Comparison of ENCODE assay signal across 8 cellular contexts in genomic region chr16:46690281-46691178, GRCh38. TPM values are rescaled to one million over a fixed set of nuclear protein-coding genes. Genes with fewer than 3 reads are reported as not detected.
DNase-seq lines count a peak whose midpoint lies in the region; ATAC-seq and TF ChIP-seq lines count a peak whose summit lies in the region.

No MANE protein-coding gene starts in this region.

- peak overlapping the region; percentile 92 for H3K4me2 ChIP-seq in neural progenitor cell

- 21 to 23% methylated on average over 19 to 21 of the region's 21 CpGs for WGBS in endodermal cell (ENCODE audit: insufficient coverage in 1 of 2, insufficient read length in 1 of 2), 2 experiments

- H3K27me3 ChIP-seq in CD8-positive, alpha-beta memory T cell (ENCODE audit: insufficient read depth, low read length, poor library complexity, severe bottlenecking) = no peaks in the 10 kb centered on the region
- H3K27me3 ChIP-seq in MG63 = no peaks in the 10 kb centered on the region
- H3K27me3 ChIP-seq in endodermal cell (ENCODE audit: control insufficient read depth, insufficient read depth, low read length, poor library complexity, severe bottlenecking) = no peaks in the 10 kb centered on the region
- no peaks in the 10 kb centered on the region for H3K27me3 ChIP-seq in neural progenitor cell

- H3K27me3 Mint-ChIP-seq in CD8-positive, alpha-beta memory T cell = no peaks in the 10 kb centered on the region
- no peaks in the 10 kb centered on the region for H3K27me3 Mint-ChIP-seq in endodermal cell (ENCODE audit: insufficient read depth)
- peaks cover 2% of the 10 kb centered on the region for H3K27me3 Mint-ChIP-seq in neural progenitor cell (ENCODE audit: insufficient read depth, low read depth)
- H3K27me3 Mint-ChIP-seq in stimulated activated naive B cell treated with anti-CD40 and anti-IgM and Interleukin-4, amounts not matched to agents 10 μg/mL and 1 μg/mL and 100 μg/mL, for 72 hours = no peaks in the 10 kb centered on the region

- H3K4me1 Mint-ChIP-seq in CD8-positive, alpha-beta memory T cell = peaks cover 26 to 29% (median 28%) of the 10 kb centered on the region in 3 donors
- H3K4me1 Mint-ChIP-seq in endodermal cell (peaks cover 24% of the 10 kb centered on the region), neural progenitor cell (peaks cover 43% of the 10 kb centered on the region)
- H3K4me1 Mint-ChIP-seq in stimulated activated naive B cell treated with anti-CD40 and anti-IgM and Interleukin-4, amounts not matched to agents 10 μg/mL and 1 μg/mL and 100 μg/mL, for 72 hours = peaks cover 20 to 31% of the 10 kb centered on the region in 2 donors

- peaks cover 64% of the 10 kb centered on the region for H4K20me1 ChIP-seq in neural progenitor cell (ENCODE audit: low read depth)

- H3K4me1 ChIP-seq in CD8-positive, alpha-beta memory T cell (ENCODE audit: insufficient read depth, low read length) = peaks cover 41% of the 10 kb centered on the region
- peaks cover 10% of the 10 kb centered on the region for H3K4me1 ChIP-seq in endodermal cell (ENCODE audit: control insufficient read depth, insufficient read depth, low read length)
- peaks cover 31% of the 10 kb centered on the region for H3K4me1 ChIP-seq in neural progenitor cell

- H3F3A ChIP-seq in neural progenitor cell (ENCODE audit: low read depth) = peaks cover 44% of the 10 kb centered on the region

- H3K9me3 Mint-ChIP-seq in CD8-positive, alpha-beta memory T cell = no peaks in the 10 kb centered on the region
- H3K9me3 Mint-ChIP-seq in endodermal cell (no peaks in the 10 kb centered on the region), neural progenitor cell (no peaks in the 10 kb centered on the region)
- H3K9me3 Mint-ChIP-seq in stimulated activated naive B cell treated with anti-CD40 and anti-IgM and Interleukin-4, amounts not matched to agents 10 μg/mL and 1 μg/mL and 100 μg/mL, for 72 hours = no peaks in the 10 kb centered on the region

- TF ChIP-seq CTCF in endodermal cell (conservative IDR thresholded peaks at IDR 0.05) (no peak), neural progenitor cell (IDR thresholded peaks at IDR 0.05) (no peak)

- H3K36me3 Mint-ChIP-seq in CD8-positive, alpha-beta memory T cell = peaks cover 0 to 6% (median 0%) of the 10 kb centered on the region in 3 donors
- H3K36me3 Mint-ChIP-seq in endodermal cell (ENCODE audit: low read depth) (peaks cover 39% of the 10 kb centered on the region), neural progenitor cell (peaks cover 25% of the 10 kb centered on the region)
- H3K36me3 Mint-ChIP-seq in stimulated activated naive B cell treated with anti-CD40 and anti-IgM and Interleukin-4, amounts not matched to agents 10 μg/mL and 1 μg/mL and 100 μg/mL, for 72 hours = peaks cover 14 to 29% of the 10 kb centered on the region in 2 donors

- H3K9ac ChIP-seq in endodermal cell (ENCODE audit: extremely low read depth, low read length, poor library complexity, severe bottlenecking) = peak overlapping the region; percentile 89
- H3K9ac ChIP-seq in neural progenitor cell = peak overlapping the region; percentile 88

- no peak for ATAC-seq in stimulated activated naive B cell treated with anti-CD40 and anti-IgM and Interleukin-4, amounts not matched to agents 10 μg/mL and 1 μg/mL and 100 μg/mL, for 72 hours (replicated peaks)
- ATAC-seq in HG02623 (IDR thresholded peaks at IDR 0.05; ENCODE audit: unreplicated experiment) = no peak

- peak overlapping the region; percentile 99 for H3K4me3 ChIP-seq in CD8-positive, alpha-beta memory T cell (ENCODE audit: low read length)
- H3K4me3 ChIP-seq in MG63 = peak overlapping the region; percentile 90
- H3K4me3 ChIP-seq in endodermal cell (ENCODE audit: low read length) = peak overlapping the region; percentile 99
- H3K4me3 ChIP-seq in neural progenitor cell = peak overlapping the region; percentile 73

- POLR2A ChIA-PET in CD8-positive, alpha-beta memory T cell (lab: Charles Lee) = no interaction called here

- H3K79me2 ChIP-seq in neural progenitor cell (ENCODE audit: low read depth) = peaks cover 77% of the 10 kb centered on the region

- peak overlapping the region; percentile 98 for H3K27ac ChIP-seq in CD8-positive, alpha-beta memory T cell (ENCODE audit: low read depth, low read length)
- H3K27ac ChIP-seq in endodermal cell (ENCODE audit: low read depth, low read length) = peak overlapping the region; percentile 96
- no peak overlapping the region for H3K27ac ChIP-seq in neural progenitor cell

- no peak for DNase-seq in CD8-positive, alpha-beta memory T cell
- peak; percentile 36 for DNase-seq in MG63
- peak; percentile 52 for DNase-seq in endodermal cell
- DNase-seq in neural progenitor cell (ENCODE audit: low spot score) = peak; percentile 2
- DNase-seq in activated T-cell treated with anti-CD3 and anti-CD28 coated beads, Interleukin-2, amount 50 U/mL, for 48 hours = no peak
- DNase-seq in stimulated activated naive B cell treated with anti-CD40 and anti-IgM and Interleukin-4, amounts not matched to agents 10 μg/mL and 1 μg/mL and 100 μg/mL, for 72 hours = no peak
- no peak for DNase-seq in NCI-H1105 (lab: John Stamatoyannopoulos, UW)

- CTCF ChIA-PET in CD8-positive, alpha-beta memory T cell (lab: Charles Lee) = interaction anchor here (0.8 to 1.9 kb wide), 2 partner anchors 15 to 16 kb away, joined by 3 to 6 read pairs; no protein-coding TSS in a partner anchor

- H3K36me3 ChIP-seq in CD8-positive, alpha-beta memory T cell (ENCODE audit: insufficient read depth, low read length) = no peaks in the 10 kb centered on the region
- H3K36me3 ChIP-seq in MG63 (peaks cover 41% of the 10 kb centered on the region), endodermal cell (ENCODE audit: control insufficient read depth, insufficient read depth, low read length) (peaks cover 36% of the 10 kb centered on the region), neural progenitor cell (peaks cover 19% of the 10 kb centered on the region)

- H3K27ac Mint-ChIP-seq in CD8-positive, alpha-beta memory T cell = peak overlapping the region in 1 of 8 donors; percentile 63
- H3K27ac Mint-ChIP-seq in endodermal cell (no peak overlapping the region), neural progenitor cell (peak overlapping the region; percentile 53)
- H3K27ac Mint-ChIP-seq in stimulated activated naive B cell treated with anti-CD40 and anti-IgM and Interleukin-4, amounts not matched to agents 10 μg/mL and 1 μg/mL and 100 μg/mL, for 72 hours = no peak overlapping the region

- no peak overlapping the region for H2AFZ ChIP-seq in neural progenitor cell (replicated peaks)

- H3K4me3 Mint-ChIP-seq in CD8-positive, alpha-beta memory T cell = peak overlapping the region in 2 of 7 donors; percentile 33 to 36
- H3K4me3 Mint-ChIP-seq in endodermal cell (no peak overlapping the region), neural progenitor cell (no peak overlapping the region)
- H3K4me3 Mint-ChIP-seq in stimulated activated naive B cell treated with anti-CD40 and anti-IgM and Interleukin-4, amounts not matched to agents 10 μg/mL and 1 μg/mL and 100 μg/mL, for 72 hours = no peak overlapping the region

- no peaks in the 10 kb centered on the region for H3K9me3 ChIP-seq in CD8-positive, alpha-beta memory T cell (ENCODE audit: low read length)
- H3K9me3 ChIP-seq in MG63 (no peaks in the 10 kb centered on the region), endodermal cell (ENCODE audit: control insufficient read depth, low read length) (no peaks in the 10 kb centered on the region), neural progenitor cell (ENCODE audit: low read depth) (no peaks in the 10 kb centered on the region)

RNA-seq across cellular contexts. Expression of gene ORC6, which starts 1.1 kb away (rescaled TPM):
- total RNA-seq in CD8-positive, alpha-beta memory T cell = 10 to 100 TPM; 56.6 to 56.9 TPM
- polyA plus RNA-seq in CD8-positive, alpha-beta memory T cell = 1.3 TPM
- total RNA-seq in MG63 (2014; rRNA removed; shearing (Covaris generic); ENCODE audit: low replicate concordance) = 58.2 and 68.2 TPM in 2 replicates
- total RNA-seq in endodermal cell = 100 to 1,000 TPM in 1 of 2 donors, 10 to 100 TPM in 1; 94.9 to 128 TPM
- polyA plus RNA-seq in endodermal cell (2013, experiment 1 of 2) = 70.7 TPM
- polyA plus RNA-seq in endodermal cell (2013, experiment 2 of 2) = 64.0 TPM
- 95.3 and 122 TPM in 2 replicates for total RNA-seq in neural progenitor cell (ENCODE audit: low replicate concordance)

RNA-seq across cellular contexts. Expression of gene VPS35, which starts 1.6 kb away (rescaled TPM):
- 10 to 100 TPM; 89.0 to 89.8 TPM for total RNA-seq in CD8-positive, alpha-beta memory T cell
- polyA plus RNA-seq in CD8-positive, alpha-beta memory T cell = 69.2 TPM
- 134 and 163 TPM in 2 replicates for total RNA-seq in MG63 (2014; rRNA removed; shearing (Covaris generic); ENCODE audit: low replicate concordance)
- total RNA-seq in endodermal cell = 100 to 1,000 TPM in 1 of 2 donors, 10 to 100 TPM in 1; 95.7 to 119 TPM
- 62.9 TPM for polyA plus RNA-seq in endodermal cell (2013, experiment 1 of 2)
- polyA plus RNA-seq in endodermal cell (2013, experiment 2 of 2) = 62.4 TPM
- total RNA-seq in neural progenitor cell (ENCODE audit: low replicate concordance) = 89.7 and 115 TPM in 2 replicates

RNA-seq across cellular contexts. Expression of gene MYLK3, which starts 57.6 kb away (rescaled TPM):
- total RNA-seq in CD8-positive, alpha-beta memory T cell = under 1 TPM; 0.20 to 0.47 TPM
- not detected for polyA plus RNA-seq in CD8-positive, alpha-beta memory T cell
- total RNA-seq in MG63 (2014; rRNA removed; shearing (Covaris generic); ENCODE audit: low replicate concordance) = 0.10 and 0.64 TPM in 2 replicates
- total RNA-seq in endodermal cell = 1 to 10 TPM; 2.3 to 4.0 TPM
- 1.1 TPM for polyA plus RNA-seq in endodermal cell (2013, experiment 1 of 2)
- 0.95 TPM for polyA plus RNA-seq in endodermal cell (2013, experiment 2 of 2)
- total RNA-seq in neural progenitor cell (ENCODE audit: low replicate concordance) = 0.28 and 1.6 TPM in 2 replicates

Comparison
In these comparisons a context has a peak if more than half of its experiments do, and no peak if none do; other contexts are left out.
1. DNase-seq: peak in MG63 (single experiment), endodermal cell (single experiment) and neural progenitor cell (single experiment); none in CD8-positive, alpha-beta memory T cell (0 of 5), activated T-cell treated with anti-CD3 and anti-CD28 coated beads, Interleukin-2, amount 50 U/mL, for 48 hours (0 of 2), stimulated activated naive B cell treated with anti-CD40 and anti-IgM and Interleukin-4, amounts not matched to agents 10 μg/mL and 1 μg/mL and 100 μg/mL, for 72 hours (single experiment) and NCI-H1105 (single experiment).
2. Peak in every context shown above with its lines, with median percentiles within 50 percentile points of each other: H3K4me3 ChIP-seq.